In genomic region chr19:47697863-47698609, GRCh38 we compare ENCODE assay signal across 8 cellular contexts. TPM values are rescaled to one million over a fixed set of nuclear protein-coding genes. Genes with fewer than 3 reads are reported as not detected.
DNase-seq lines count a peak whose midpoint lies in the region; ATAC-seq and TF ChIP-seq lines count a peak whose summit lies in the region.

No MANE protein-coding gene starts in this region.

- no peaks in the 10 kb centered on the region for H3K9me3 Mint-ChIP-seq in T-cell

- in situ Hi-C loops in astrocyte of the cerebellum (cut with HindIII; ENCODE audit: low sequenced_read_pairs): no loop called here

- no peaks in the 10 kb centered on the region for H3K27me3 Mint-ChIP-seq in T-cell

- H3K4me3 ChIP-seq in astrocyte of the cerebellum (ENCODE audit: low read depth, low read length) (no peak overlapping the region), right cardiac atrium (ENCODE audit: low read length) (no peak overlapping the region), psoas muscle (no peak overlapping the region)

- ATAC-seq in T-cell (replicated peaks in 1 of 4): peak; percentile 60 to 74 (median 66)
- ATAC-seq in right cardiac atrium: peak; percentile 76 to 78
- ATAC-seq in psoas muscle: peak; percentile 84 to 93 (median 90)
- no peak for ATAC-seq in GM21528 (IDR thresholded peaks at IDR 0.05; ENCODE audit: low FRiP score, unreplicated experiment)
- no peak for ATAC-seq in GM18867 (IDR thresholded peaks at IDR 0.05; ENCODE audit: unreplicated experiment)

- DNase-seq in GM10248 (ENCODE audit: extremely low spot score): peak; percentile 85
- peak; percentile 26 for DNase-seq in NCI-H1048 (lab: John Stamatoyannopoulos, UW)
- DNase-seq in T-cell: peak in 29 of 34 experiments; percentile 9 to 53 (median 34)
- DNase-seq in astrocyte of the cerebellum (ENCODE audit: low read depth): peak; percentile 57
- peak; percentile 76 to 88 (median 87) for DNase-seq in right cardiac atrium
- peak; percentile 75 to 89 for DNase-seq in psoas muscle

- H3K36me3 ChIP-seq in psoas muscle (ENCODE audit: insufficient read depth in 1 of 2, low read depth in 1 of 2): peaks cover 0 to 49% of the 10 kb centered on the region in 2 donors

- no peaks in the 10 kb centered on the region for H3K4me1 ChIP-seq in right cardiac atrium (ENCODE audit: control insufficient read depth, insufficient read depth, low read length)
- H3K4me1 ChIP-seq in psoas muscle: no peaks in the 10 kb centered on the region

- peak; percentile 95 for TF ChIP-seq CTCF in GM10248 (IDR thresholded peaks at IDR 0.05; ENCODE audit: control extremely low read depth, extremely low read depth, low read depth, missing control alignments)
- TF ChIP-seq CTCF in astrocyte of the cerebellum (IDR thresholded peaks at IDR 0.05; ENCODE audit: low read depth, low read length, missing control alignments): peak; percentile 100
- peak; percentile 97 for TF ChIP-seq CTCF in psoas muscle (IDR thresholded peaks at IDR 0.05)

- H3K9me3 ChIP-seq in right cardiac atrium (ENCODE audit: control insufficient read depth, low read length) (no peaks in the 10 kb centered on the region), psoas muscle (no peaks in the 10 kb centered on the region)

- H3K27ac Mint-ChIP-seq in T-cell: no peak overlapping the region

- peaks cover 21% of the 10 kb centered on the region for H3K36me3 Mint-ChIP-seq in T-cell

- H3K27me3 ChIP-seq in right cardiac atrium (ENCODE audit: control insufficient read depth, insufficient read depth) (no peaks in the 10 kb centered on the region), psoas muscle (ENCODE audit: insufficient read depth in 3 of 3, low read length in 2 of 3) (no peaks in the 10 kb centered on the region)

- WGBS in right cardiac atrium: 42% methylated on average over 21 of the region's 21 CpGs
- WGBS in psoas muscle, 3 donors: 40 to 46% (median 42%) methylated on average over 20 to 21 of the region's 21 CpGs

- intact Hi-C loops in right cardiac atrium (cut with DNase I): loop anchor here in 3 of 4 donors (2.0 to 10.0 kb wide), 6 partner anchors 83 to 261 kb away; partner anchors contain the start of gene BICRA (in 2 of the 3)
- intact Hi-C loops in psoas muscle (cut with DNase I): loop anchor here (2.0 to 5.0 kb wide), 5 partner anchors 89 to 261 kb away; partner anchors contain the start of gene BICRA (in 1 of the 2)

- peaks cover 2 to 5% (median 3%) of the 10 kb centered on the region in 3 donors for H3K4me1 Mint-ChIP-seq in T-cell

- H3K4me3 Mint-ChIP-seq in T-cell: no peak overlapping the region

- H3K27ac ChIP-seq in right cardiac atrium (ENCODE audit: low read length): peak overlapping the region; percentile 1
- peak overlapping the region; percentile 59 for H3K27ac ChIP-seq in psoas muscle

- POLR2A ChIA-PET in GM10248 (lab: Yijun Ruan, JAX): no interaction called here
- POLR2A ChIA-PET in T-cell (lab: Charles Lee): no interaction called here

- CTCF ChIA-PET in GM10248 (lab: Yijun Ruan, JAX): interaction anchor here (0.8 to 15.6 kb wide), 19 partner anchors 8 to 406 kb away, joined by 3 to 288 read pairs (median 4); partner anchors contain the start of genes DHX34, EHD2 and NAPA
- CTCF ChIA-PET in T-cell (lab: Charles Lee): interaction anchor here in 1 of 2 donors (1.0 kb wide), 1 partner anchor 265 kb away, joined by 3 read pairs; no protein-coding TSS in a partner anchor

RNA-seq across cellular contexts. Expression of gene EHD2, which starts 15.2 kb away (rescaled TPM):
- total RNA-seq in T-cell (under 1 TPM; 0.28 to 0.70 (median 0.47) TPM), right cardiac atrium (10 to 100 TPM; 32.8 to 61.9 (median 49.1) TPM), psoas muscle (10 to 100 TPM; 27.8 to 46.3 (median 31.7) TPM)
- polyA plus RNA-seq in right cardiac atrium (34.8 TPM), psoas muscle (10 to 100 TPM; 14.7 to 25.1 (median 19.5) TPM)

RNA-seq across cellular contexts. Expression of gene NOP53, which starts 47.3 kb away (rescaled TPM):
- total RNA-seq in T-cell (1,000 to 10,000 TPM in 1 of 5 donors, 100 to 1,000 TPM in 4; 832 to 1,046 (median 935) TPM), right cardiac atrium (100 to 1,000 TPM; 191 to 248 (median 237) TPM), psoas muscle (100 to 1,000 TPM in 3 of 4 donors, 10 to 100 TPM in 1; 96.3 to 166 (median 127) TPM)
- polyA plus RNA-seq in right cardiac atrium (322 TPM), psoas muscle (100 to 1,000 TPM; 247 to 268 (median 257) TPM)

Comparison
In these comparisons a context has a peak if more than half of its experiments do, and no peak if none do; other contexts are left out.
1. DNase-seq: peak in every context shown above with its lines; median percentile 87 in right cardiac atrium; 85 in GM10248; 82 in psoas muscle; 57 in astrocyte of the cerebellum; 34 in T-cell; 26 in NCI-H1048.
2. ATAC-seq: peak in T-cell (4 of 4), right cardiac atrium (2 of 2) and psoas muscle (4 of 4); none in GM21528 (single experiment) and GM18867 (single experiment).
3. RNA of gene EHD2, which starts 15.2 kb away (total RNA-seq): 32.8 to 61.9 TPM in right cardiac atrium and 27.8 to 46.3 TPM in psoas muscle; 0.28 to 0.70 TPM in T-cell; every median in the first group is over 10 times any median in the second.
4. Peak in every context shown above with its lines, with median percentiles within 50 percentile points of each other: CTCF ChIP-seq.